ENCODE assay signal across 11 cellular contexts in genomic region chr9:129840024-129840423, GRCh38. TPM values are rescaled to one million over a fixed set of nuclear protein-coding genes. Genes with fewer than 3 reads are reported as not detected.
DNase-seq lines count a peak whose midpoint lies in the region; ATAC-seq and TF ChIP-seq lines count a peak whose summit lies in the region.
"Had no signal": no experiment of that assay in that cellular context is flagged by ENCODE, and none has a peak within 500 bp of the region (broad histone marks: within the 10 kb centered on the region; RNA-seq: fewer than 3 reads in every experiment).

No MANE protein-coding gene starts in this region.

- peak overlapping the region; percentile 92 for H3K27ac Mint-ChIP-seq in activated naive CD4-positive, alpha-beta T cell treated with anti-CD3 and anti-CD28 coated beads, Interleukin-2, amount 10 ng/mL, durations not matched to agents 7 days and 5 days
- H3K27ac Mint-ChIP-seq in activated CD4-positive, alpha-beta memory T cell treated with anti-CD3 and anti-CD28 coated beads for 36 hours, result peak overlapping the region; percentile 82
- peak overlapping the region in 1 of 2 donors; percentile 86 for H3K27ac Mint-ChIP-seq in stimulated activated naive CD8-positive, alpha-beta T cell treated with anti-CD3 and anti-CD28 coated beads, Interleukin-15, amount 100 ng/mL, for 72 hours

- H3K4me1 ChIP-seq in right atrium auricular region (peaks cover 0 to 19% of the 10 kb centered on the region in 2 donors), aorta (ENCODE audit: control insufficient read depth in 1 of 2, insufficient read depth in 2 of 2, low read length in 2 of 2) (no peaks in the 10 kb centered on the region)

- peak overlapping the region; percentile 38 for H3K4me3 Mint-ChIP-seq in activated naive CD4-positive, alpha-beta T cell treated with anti-CD3 and anti-CD28 coated beads, Interleukin-2, amount 10 ng/mL, durations not matched to agents 7 days and 5 days
- no peak overlapping the region for H3K4me3 Mint-ChIP-seq in activated CD4-positive, alpha-beta memory T cell treated with anti-CD3 and anti-CD28 coated beads for 36 hours
- peak overlapping the region; percentile 74 to 82 for H3K4me3 Mint-ChIP-seq in stimulated activated naive CD8-positive, alpha-beta T cell treated with anti-CD3 and anti-CD28 coated beads, Interleukin-15, amount 100 ng/mL, for 72 hours

- ATAC-seq in stimulated activated naive CD8-positive, alpha-beta T cell treated with anti-CD3 and anti-CD28 coated beads, Interleukin-15, amount 100 ng/mL, for 72 hours, result no peak
- ATAC-seq in HG03095 (IDR thresholded peaks at IDR 0.05; ENCODE audit: unreplicated experiment) (no peak), aorta (ENCODE audit: low FRiP score) (no peak)

- intact Hi-C loops in activated CD4-positive, alpha-beta memory T cell treated with anti-CD3 and anti-CD28 coated beads for 36 hours (cut with micrococcal nuclease), result no loop called here
- intact Hi-C loops in aorta (cut with DNase I), result no loop called here

- H3K36me3 ChIP-seq in right atrium auricular region (no peaks in the 10 kb centered on the region), aorta (ENCODE audit: control insufficient read depth in 1 of 2, insufficient read depth in 2 of 2, low read length in 1 of 2) (no peaks in the 10 kb centered on the region)

- H3K27ac ChIP-seq in right atrium auricular region, result no peak overlapping the region
- H3K27ac ChIP-seq in aorta (ENCODE audit: low read depth in 1 of 2, low read length in 2 of 2), result no peak overlapping the region
- H3K27ac ChIP-seq: cardiac muscle cell had no signal

- H3K36me3 Mint-ChIP-seq in activated naive CD4-positive, alpha-beta T cell treated with anti-CD3 and anti-CD28 coated beads, Interleukin-2, amount 10 ng/mL, durations not matched to agents 7 days and 5 days, result peaks cover 38% of the 10 kb centered on the region
- H3K36me3 Mint-ChIP-seq in activated CD4-positive, alpha-beta memory T cell treated with anti-CD3 and anti-CD28 coated beads for 36 hours, result peaks cover under 1% of the 10 kb centered on the region

- CTCF ChIA-PET in activated naive CD4-positive, alpha-beta T cell treated with anti-CD3 and anti-CD28 coated beads, Interleukin-2, amount 10 ng/mL, durations not matched to agents 7 days and 5 days (lab: Charles Lee), result no interaction called here
- CTCF ChIA-PET in activated CD4-positive, alpha-beta memory T cell treated with anti-CD3 and anti-CD28 coated beads for 36 hours (lab: Charles Lee), result no interaction called here

- POLR2A ChIA-PET in activated CD4-positive, alpha-beta memory T cell treated with anti-CD3 and anti-CD28 coated beads for 36 hours (lab: Charles Lee), result no interaction called here

- DNase-seq in activated naive CD4-positive, alpha-beta T cell treated with anti-CD3 and anti-CD28 coated beads, Interleukin-2, amount 10 ng/mL, durations not matched to agents 7 days and 5 days, result peak; percentile 38
- DNase-seq in activated naive CD4-positive, alpha-beta T cell treated with Interleukin-2 at 50 U/mL for 16 hours, result no peak
- peak; percentile 87 for DNase-seq in NCI-H2081 treated with DMSO at 0.1 percent for 48 hours (lab: John Stamatoyannopoulos, UW)
- DNase-seq in activated CD4-positive, alpha-beta memory T cell treated with anti-CD3 and anti-CD28 coated beads for 36 hours, result peak; percentile 20
- no peak for DNase-seq in stimulated activated naive CD8-positive, alpha-beta T cell treated with anti-CD3 and anti-CD28 coated beads, Interleukin-15, amount 100 ng/mL, for 72 hours
- DNase-seq in right atrium auricular region (ENCODE audit: low spot score), result no peak
- no peak for DNase-seq in aorta
- DNase-seq: NCI-H1048, T1000 had no signal

- 85 to 88% methylated on average over 8 of the region's 8 CpGs for WGBS in aorta, 2 donors

- H3K27me3 Mint-ChIP-seq in activated naive CD4-positive, alpha-beta T cell treated with anti-CD3 and anti-CD28 coated beads, Interleukin-2, amount 10 ng/mL, durations not matched to agents 7 days and 5 days, result no peaks in the 10 kb centered on the region
- no peaks in the 10 kb centered on the region for H3K27me3 Mint-ChIP-seq in activated CD4-positive, alpha-beta memory T cell treated with anti-CD3 and anti-CD28 coated beads for 36 hours
- no peaks in the 10 kb centered on the region for H3K27me3 Mint-ChIP-seq in stimulated activated naive CD8-positive, alpha-beta T cell treated with anti-CD3 and anti-CD28 coated beads, Interleukin-15, amount 100 ng/mL, for 72 hours

- no peak overlapping the region for H3K4me3 ChIP-seq in right atrium auricular region
- no peak overlapping the region for H3K4me3 ChIP-seq in aorta (ENCODE audit: low read length in 2 of 2)
- H3K4me3 ChIP-seq: cardiac muscle cell had no signal

- H3K9me3 Mint-ChIP-seq in activated naive CD4-positive, alpha-beta T cell treated with anti-CD3 and anti-CD28 coated beads, Interleukin-2, amount 10 ng/mL, durations not matched to agents 7 days and 5 days, result no peaks in the 10 kb centered on the region
- no peaks in the 10 kb centered on the region for H3K9me3 Mint-ChIP-seq in activated CD4-positive, alpha-beta memory T cell treated with anti-CD3 and anti-CD28 coated beads for 36 hours
- H3K9me3 Mint-ChIP-seq in stimulated activated naive CD8-positive, alpha-beta T cell treated with anti-CD3 and anti-CD28 coated beads, Interleukin-15, amount 100 ng/mL, for 72 hours, result no peaks in the 10 kb centered on the region

- H3K27me3 ChIP-seq in right atrium auricular region, result no peaks in the 10 kb centered on the region
- H3K27me3 ChIP-seq in aorta (ENCODE audit: control insufficient read depth in 1 of 2, insufficient read depth in 2 of 2, low read length in 1 of 2), result no peaks in the 10 kb centered on the region
- H3K27me3 ChIP-seq: cardiac muscle cell had no signal

- no peak for TF ChIP-seq CTCF in right atrium auricular region (IDR thresholded peaks at IDR 0.05)

- H3K9me3 ChIP-seq in right atrium auricular region, result no peaks in the 10 kb centered on the region
- no peaks in the 10 kb centered on the region for H3K9me3 ChIP-seq in aorta (ENCODE audit: control insufficient read depth, low read length)

- peaks cover 67% of the 10 kb centered on the region for H3K4me1 Mint-ChIP-seq in activated naive CD4-positive, alpha-beta T cell treated with anti-CD3 and anti-CD28 coated beads, Interleukin-2, amount 10 ng/mL, durations not matched to agents 7 days and 5 days
- H3K4me1 Mint-ChIP-seq in activated CD4-positive, alpha-beta memory T cell treated with anti-CD3 and anti-CD28 coated beads for 36 hours (ENCODE audit: low read depth), result peaks cover 59% of the 10 kb centered on the region
- peaks cover 66% of the 10 kb centered on the region for H3K4me1 Mint-ChIP-seq in stimulated activated naive CD8-positive, alpha-beta T cell treated with anti-CD3 and anti-CD28 coated beads, Interleukin-15, amount 100 ng/mL, for 72 hours

RNA-seq across cellular contexts. Expression of gene USP20, which starts 4.8 kb away (rescaled TPM):
- total RNA-seq in activated CD4-positive, alpha-beta memory T cell treated with anti-CD3 and anti-CD28 coated beads for 36 hours, result 10 to 100 TPM; 51.6 to 55.3 TPM
- total RNA-seq in right atrium auricular region, result 10 to 100 TPM; 12.9 to 14.5 TPM
- 10 to 100 TPM; 36.4 to 54.2 TPM for total RNA-seq in aorta
- polyA plus RNA-seq in aorta, result 100 to 1,000 TPM in 1 of 2 donors, 10 to 100 TPM in 1; 15.9 to 108 TPM

RNA-seq across cellular contexts. Expression of gene C9orf78, which starts 4.9 kb away (rescaled TPM):
- total RNA-seq in activated CD4-positive, alpha-beta memory T cell treated with anti-CD3 and anti-CD28 coated beads for 36 hours, result 10 to 100 TPM; 43.6 to 47.0 TPM
- total RNA-seq in right atrium auricular region, result 10 to 100 TPM; 43.1 to 67.2 TPM
- 10 to 100 TPM; 33.8 to 38.1 TPM for total RNA-seq in aorta
- 10 to 100 TPM; 67.5 to 93.0 TPM for polyA plus RNA-seq in aorta

RNA-seq across cellular contexts. Expression of gene TOR1A, which starts 16.1 kb away (rescaled TPM):
- total RNA-seq in activated CD4-positive, alpha-beta memory T cell treated with anti-CD3 and anti-CD28 coated beads for 36 hours, result 10 to 100 TPM; 38.5 to 41.6 TPM
- 10 to 100 TPM; 16.1 to 31.9 TPM for total RNA-seq in right atrium auricular region
- 10 to 100 TPM; 27.1 to 29.0 TPM for total RNA-seq in aorta
- 10 to 100 TPM; 25.2 to 25.7 TPM for polyA plus RNA-seq in aorta

RNA-seq across cellular contexts. Expression of gene TOR1B, which starts 37.0 kb away (rescaled TPM):
- total RNA-seq in activated CD4-positive, alpha-beta memory T cell treated with anti-CD3 and anti-CD28 coated beads for 36 hours, result 10 to 100 TPM; 20.6 to 23.0 TPM
- 10 to 100 TPM; 10.2 to 12.3 TPM for total RNA-seq in right atrium auricular region
- total RNA-seq in aorta, result 10 to 100 TPM; 20.4 to 24.3 TPM
- 10 to 100 TPM; 11.4 to 19.5 TPM for polyA plus RNA-seq in aorta

Comparison
In these comparisons a context has a peak if more than half of its experiments do, and no peak if none do; other contexts are left out.
1. DNase-seq: peak in activated naive CD4-positive, alpha-beta T cell treated with anti-CD3 and anti-CD28 coated beads, Interleukin-2, amount 10 ng/mL, durations not matched to agents 7 days and 5 days (single experiment), NCI-H2081 treated with DMSO at 0.1 percent for 48 hours (single experiment) and activated CD4-positive, alpha-beta memory T cell treated with anti-CD3 and anti-CD28 coated beads for 36 hours (single experiment); none in activated naive CD4-positive, alpha-beta T cell treated with Interleukin-2 at 50 U/mL for 16 hours (single experiment), stimulated activated naive CD8-positive, alpha-beta T cell treated with anti-CD3 and anti-CD28 coated beads, Interleukin-15, amount 100 ng/mL, for 72 hours (0 of 2), right atrium auricular region (single experiment) and aorta (0 of 2).